ENCODE assay signal across 9 cellular contexts in genomic region chr1:26190373-26190987, GRCh38. TPM values are rescaled to one million over a fixed set of nuclear protein-coding genes. Genes with fewer than 3 reads are reported as not detected.
DNase-seq lines count a peak whose midpoint lies in the region; ATAC-seq, FAIRE-seq and TF ChIP-seq lines count a peak whose summit lies in the region.
"Had no signal": no experiment of that assay in that cellular context is flagged by ENCODE, and none has a peak within 500 bp of the region (broad histone marks: within the 10 kb centered on the region; RNA-seq: fewer than 3 reads in every experiment).

TSS of gene CATSPER4 (plus strand) at chr1:26190602. CDS start at chr1:26190628, 26 bp downstream.

- no peak within 1 kb of the TSS for H2BK120ac ChIP-seq in mesendoderm (ENCODE audit: low read depth, low read length)

- peak within 1 kb of the TSS; percentile 21 for H4K5ac ChIP-seq in mesendoderm (ENCODE audit: low read length)

- H3K56ac ChIP-seq in mesendoderm (ENCODE audit: low read length), result peak within 1 kb of the TSS; percentile 84

- TF ChIP-seq RAD21 in K562 (CRISPR knock-in tag; conservative IDR thresholded peaks at IDR 0.05 in 1 of 2, IDR thresholded peaks at IDR 0.05 in 1 of 2), result peak; percentile 57 to 82

- POLR2A ChIA-PET in K562 (lab: Yijun Ruan, JAX), result interaction anchor here (0.6 to 1.4 kb wide), 5 partner anchors 9 to 25 kb away, joined by 3 to 8 read pairs (median 3); partner anchors contain the start of gene ZNF593

- H3K4me1 ChIP-seq in K562 (replicated peaks in 1 of 2; ENCODE audit: control insufficient read depth in 2 of 2, insufficient read depth in 2 of 2, low read length in 2 of 2) (peaks cover 0 to 23% of the 10 kb centered on the region in 2 experiments; a peak in 2 of 5 replicates), mesendoderm (ENCODE audit: control insufficient read depth, low read depth, low read length) (peaks cover 3% of the 10 kb centered on the region)

- 0 out of 2 replicates have a peak, but pooled peaks cover 6% of the 10 kb centered on the region for H4K20me1 ChIP-seq in K562 (replicated peaks; ENCODE audit: control insufficient read depth, insufficient read depth, low read length)

- no peak within 1 kb of the TSS for H3K4ac ChIP-seq in mesendoderm (ENCODE audit: low read depth, low read length)

- peak within 1 kb of the TSS; percentile 75 for H2AFZ ChIP-seq in K562 (ENCODE audit: low read depth, low read length)

- no peak for DNase-seq in D721Med (ENCODE audit: insufficient read length, low spot score)
- DNase-seq in HuH-7 (ENCODE audit: low spot score), result peak; percentile 73
- peak; percentile 73 to 75 (median 74) for DNase-seq in K562 (ENCODE audit: extremely low read depth in 1 of 4, low spot score in 3 of 4)
- DNase-seq in mesendoderm, result peak; percentile 98
- no peak for DNase-seq in NCI-H510A (lab: John Stamatoyannopoulos, UW)

- H3K36me3 ChIP-seq in K562 (ENCODE audit: control insufficient read depth, insufficient read depth, low read length) (no peaks in the 10 kb centered on the region), mesendoderm (ENCODE audit: control insufficient read depth, insufficient read depth, low read length) (no peaks in the 10 kb centered on the region)

- in situ Hi-C loops in K562 (cut with MboI), result no loop called here

- 45% methylated on average over 15 of the region's 16 CpGs for WGBS in K562 (ENCODE audit: insufficient coverage, low coverage, missing lambda C conversion rate)
- no CpG with 5 or more reads among the region's 16 CpGs for WGBS in mesendoderm (ENCODE audit: extremely low coverage, insufficient coverage, low lambda C conversion rate)

- CTCF ChIA-PET in K562 (lab: Yijun Ruan, JAX; ENCODE audit: low intra/inter-chr PET ratio), result interaction anchor here (0.7 to 1.6 kb wide), 4 partner anchors 44 to 201 kb away, joined by 3 to 4 read pairs (median 4); partner anchors contain the start of gene CEP85

- H3K27ac ChIP-seq in K562 (ENCODE audit: extremely low read depth, low read depth, low read length) (no peak within 1 kb of the TSS), mesendoderm (ENCODE audit: low read depth, low read length) (no peak within 1 kb of the TSS)
- H3K27ac ChIP-seq: epithelial cell of prostate had no signal

- H4K8ac ChIP-seq in mesendoderm (ENCODE audit: low read depth, low read length), result no peak within 1 kb of the TSS

- H3K9ac ChIP-seq in K562 (ENCODE audit: insufficient read depth in 1 of 2, low read depth in 2 of 2, low read length in 2 of 2), result peak within 1 kb of the TSS in 1 of 2 experiments; percentile 56; a peak in 1 of 4 replicates
- peak within 1 kb of the TSS; percentile 30 for H3K9ac ChIP-seq in mesendoderm (ENCODE audit: low read length)

- no peak for TF ChIP-seq EP300 in K562 (IDR thresholded peaks at IDR 0.05; ENCODE audit: low read length)

- peak; percentile 87 for ATAC-seq in K562
- ATAC-seq in GM18909 (IDR thresholded peaks at IDR 0.05; ENCODE audit: poor library complexity, unreplicated experiment), result no peak
- no peak for ATAC-seq in GM21529 (IDR thresholded peaks at IDR 0.05; ENCODE audit: unreplicated experiment)
- no peak for ATAC-seq in GM18867 (IDR thresholded peaks at IDR 0.05; ENCODE audit: unreplicated experiment)

- no peak within 1 kb of the TSS for H3K23ac ChIP-seq in mesendoderm (ENCODE audit: low read length)

- H2BK15ac ChIP-seq in mesendoderm (replicated peaks; ENCODE audit: low read depth), result no peak within 1 kb of the TSS

- no peak within 1 kb of the TSS for H2BK5ac ChIP-seq in mesendoderm (ENCODE audit: low read length)

- no peak within 1 kb of the TSS for H2AK5ac ChIP-seq in mesendoderm (ENCODE audit: low read length)

- no TSS peak for BruUV-seq in K562 (replicated peaks; lab: Mats Ljungman, UMichigan)

- H3K79me2 ChIP-seq in K562 (ENCODE audit: control insufficient read depth, insufficient read depth, low read length) (no peaks in the 10 kb centered on the region), mesendoderm (ENCODE audit: control insufficient read depth, insufficient read depth, low read length) (no peaks in the 10 kb centered on the region)

- H3K4me2 ChIP-seq in K562 (ENCODE audit: insufficient read depth, low read length), result no peak within 1 kb of the TSS
- H3K4me2 ChIP-seq in mesendoderm (ENCODE audit: low read length), result no peak within 1 kb of the TSS

- no peak within 1 kb of the TSS for H3K18ac ChIP-seq in mesendoderm (ENCODE audit: low read length)

- H3K79me1 ChIP-seq in mesendoderm (ENCODE audit: low read length), result no peaks in the 10 kb centered on the region

- peak; percentile 22 for TF ChIP-seq CTCF in D721Med (IDR thresholded peaks at IDR 0.05; ENCODE audit: insufficient read depth, missing control alignments)
- peak; percentile 68 to 82 (median 74) for TF ChIP-seq CTCF in K562 (IDR thresholded peaks at IDR 0.05 in 2 of 3, conservative IDR thresholded peaks at IDR 0.05 in 1 of 3; ENCODE audit: insufficient read depth in 2 of 3, low read depth in 1 of 3, low read length in 3 of 3)

- no peaks in the 10 kb centered on the region for H3K9me1 ChIP-seq in K562 (ENCODE audit: control insufficient read depth, insufficient read depth, low read length)

- no peak for TF ChIP-seq POLR2A in K562 (conservative IDR thresholded peaks at IDR 0.05)

- no peaks in the 10 kb centered on the region for H3K9me3 ChIP-seq in K562 (replicated peaks; ENCODE audit: control insufficient read depth, insufficient read depth, low read depth, low read length)

- H3K27me3 ChIP-seq in K562 (ENCODE audit: control insufficient read depth in 2 of 2, insufficient read depth in 2 of 2, low read length in 2 of 2) (no peaks in the 10 kb centered on the region), mesendoderm (ENCODE audit: insufficient read depth, low read length, poor library complexity) (no peaks in the 10 kb centered on the region)

- intact Hi-C loops in K562 (cut with micrococcal nuclease), result loop anchor here (1.0 kb wide), 4 partner anchors 43 to 201 kb away; no protein-coding TSS in a partner anchor

- H3K4me3 ChIP-seq in K562 (no peak within 1 kb of the TSS), mesendoderm (ENCODE audit: low read length) (no peak within 1 kb of the TSS)

- FAIRE-seq in D721Med (lab: Jason Lieb, UNC), result no peak
- FAIRE-seq in K562 (lab: Jason Lieb, UNC), result peak; percentile 76

TF ChIP-seq in K562, 482 proteins besides CTCF, POLR2A, EP300 and RAD21 (continues in another document):
- TF ChIP-seq CC2D1A (IDR thresholded peaks at IDR 0.05) (no peak), CTBP1 (IDR thresholded peaks at IDR 0.05; ENCODE audit: borderline replicate concordance) (peak; percentile 97), ZNF277 (CRISPR knock-in tag; IDR thresholded peaks at IDR 0.05; ENCODE audit: borderline replicate concordance) (no peak), ZNF449 (CRISPR knock-in tag; IDR thresholded peaks at IDR 0.05) (no peak), U2AF2 (optimal IDR thresholded peaks at IDR 0.05; ENCODE audit: low read depth, low read length) (no peak), ZC3H8 (IDR thresholded peaks at IDR 0.05) (no peak), ZNF253 (CRISPR knock-in tag; conservative IDR thresholded peaks at IDR 0.05) (no peak)

RNA-seq across cellular contexts. Expression of gene CATSPER4, which starts in this region (rescaled TPM):
- total RNA-seq in K562 (2011; cell fraction: chromatin; rRNA removed; ENCODE audit: low replicate concordance), result not detected in 2 replicates
- total RNA-seq in K562 (2011; cell fraction: nucleolus; rRNA removed), result not detected in 2 replicates
- total RNA-seq in K562 (2011; cell fraction: nucleoplasm; rRNA removed), result not detected in 2 replicates
- total RNA-seq in K562 (2014; rRNA removed), result 0.08 TPM in 1 of 2 replicates, not detected in the other
- total RNA-seq in K562 (2014; rRNA removed; fragmentation: Illumina TruSeq; extraction: Trizol), result not detected in 2 replicates
- total RNA-seq in K562 (2015; rRNA removed; fragmentation: Illumina TruSeq; extraction: Trizol), result not detected in 2 replicates
- 0.13 TPM in 1 of 2 replicates, not detected in the other for total RNA-seq in K562 (2021)
- 0.05 TPM in 1 of 2 replicates, not detected in the other for polyA plus RNA-seq in K562 (2011; rRNA removed)
- polyA plus RNA-seq in K562 (2011; cell fraction: cytosol; rRNA removed), result 0.04 TPM in 1 of 2 replicates, not detected in the other
- polyA plus RNA-seq in K562 (2011; cell fraction: nucleus; rRNA removed), result 0.10 and 0.13 TPM in 2 replicates
- polyA plus RNA-seq in K562 (2012), result 0.05 TPM in 1 of 2 replicates, not detected in the other
- not detected in 2 replicates for polyA plus RNA-seq in K562 (2014; fragmentation: Illumina TruSeq; extraction: Trizol)
- polyA plus RNA-seq in K562 (2014; fragmentation: Nextera tagmentation; extraction: Ambion mirVana), result under 1 TPM in 1 of 2 experiments, not detected in 1; 0.04 TPM
- polyA plus RNA-seq in K562 (2014; rRNA removed), result 0.35 TPM in 1 of 2 replicates, not detected in the other
- not detected in 2 replicates for polyA minus RNA-seq in K562 (2011; rRNA and poly(A)+ RNA removed)
- not detected in 2 replicates for polyA minus RNA-seq in K562 (2011; cell fraction: cytosol; rRNA and poly(A)+ RNA removed)
- polyA minus RNA-seq in K562 (2011; cell fraction: nucleus; rRNA and poly(A)+ RNA removed), result 0.27 TPM in 1 of 2 replicates, not detected in the other
- polyA plus RNA-seq in mesendoderm (2013, experiment 1 of 2), result 0.18 TPM
- 0.18 TPM for polyA plus RNA-seq in mesendoderm (2013, experiment 2 of 2)

Comparison
In these comparisons a context has a peak if more than half of its experiments do, and no peak if none do; other contexts are left out.
1. Peak in DNase-seq and ATAC-seq in K562; RNA of the gene not detected or under 1 TPM.
2. DNase-seq: peak in HuH-7 (single experiment) and mesendoderm (single experiment); none in D721Med (single experiment) and NCI-H510A (single experiment).